In the genomic region with DNA sequence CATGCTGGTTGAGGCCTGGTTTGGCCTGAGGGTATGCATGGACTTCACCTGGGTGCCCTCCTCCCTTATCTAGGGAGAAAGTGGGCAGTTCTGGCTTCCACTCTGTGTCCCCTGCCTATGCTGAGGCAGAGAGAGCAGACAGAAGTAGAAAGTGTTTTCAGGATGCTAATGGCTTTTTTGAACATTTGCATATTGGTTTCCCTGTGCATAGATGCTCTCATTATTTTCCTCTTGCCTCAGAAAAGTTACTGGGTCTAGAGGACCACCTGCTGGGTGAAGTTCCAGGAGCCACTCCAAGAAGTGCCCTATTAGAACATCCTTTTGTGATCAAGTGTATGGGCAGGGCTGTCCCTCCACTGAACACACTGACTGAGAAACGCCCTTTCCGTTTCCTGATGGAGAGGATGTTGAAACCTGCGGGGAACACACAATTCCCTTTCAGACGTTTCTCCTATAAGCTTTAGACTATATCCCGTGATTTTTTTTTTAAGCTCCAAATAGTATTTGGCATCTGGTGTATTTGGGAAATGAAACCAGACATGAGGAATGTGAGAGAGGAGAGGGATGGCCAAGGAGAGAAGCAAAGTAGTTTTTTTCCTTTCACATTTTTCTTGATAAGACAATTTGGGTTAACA, we compare ENCODE assay signal across 1 cellular context.
TF ChIP-seq lines count a peak whose summit lies in the region.

No MANE protein-coding gene starts in this region.

TF ChIP-seq in HEK293, 187 proteins besides CTCF, POLR2A, EP300 and RAD21 (continued from another document):
- TF ChIP-seq ZNF677 (tag by site-specific recombination; IDR thresholded peaks at IDR 0.05) (no peak), TCF7L2 (IDR thresholded peaks at IDR 0.05; ENCODE audit: borderline replicate concordance, low read depth, low read length) (no peak), ZFP41 (tag by site-specific recombination; IDR thresholded peaks at IDR 0.05; ENCODE audit: borderline replicate concordance) (no peak), ZBTB1 (tag by site-specific recombination; IDR thresholded peaks at IDR 0.05) (no peak), ZNF610 (tag by site-specific recombination; IDR thresholded peaks at IDR 0.05; ENCODE audit: borderline replicate concordance) (no peak), ZNF274 (IDR thresholded peaks at IDR 0.05; ENCODE audit: low read length) (no peak), ZNF274 (tag by site-specific recombination; IDR thresholded peaks at IDR 0.05; ENCODE audit: borderline replicate concordance) (no peak), ZNF514 (tag by site-specific recombination; IDR thresholded peaks at IDR 0.05) (no peak)
- TF ChIP-seq, protein P1, sequence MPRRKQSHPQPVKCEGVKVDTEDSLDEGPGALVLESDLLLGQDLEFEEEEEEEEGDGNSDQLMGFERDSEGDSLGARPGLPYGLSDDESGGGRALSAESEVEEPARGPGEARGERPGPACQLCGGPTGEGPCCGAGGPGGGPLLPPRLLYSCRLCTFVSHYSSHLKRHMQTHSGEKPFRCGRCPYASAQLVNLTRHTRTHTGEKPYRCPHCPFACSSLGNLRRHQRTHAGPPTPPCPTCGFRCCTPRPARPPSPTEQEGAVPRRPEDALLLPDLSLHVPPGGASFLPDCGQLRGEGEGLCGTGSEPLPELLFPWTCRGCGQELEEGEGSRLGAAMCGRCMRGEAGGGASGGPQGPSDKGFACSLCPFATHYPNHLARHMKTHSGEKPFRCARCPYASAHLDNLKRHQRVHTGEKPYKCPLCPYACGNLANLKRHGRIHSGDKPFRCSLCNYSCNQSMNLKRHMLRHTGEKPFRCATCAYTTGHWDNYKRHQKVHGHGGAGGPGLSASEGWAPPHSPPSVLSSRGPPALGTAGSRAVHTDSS (tag by site-specific recombination; IDR thresholded peaks at IDR 0.05): no peak
- TF ChIP-seq, protein P2, sequence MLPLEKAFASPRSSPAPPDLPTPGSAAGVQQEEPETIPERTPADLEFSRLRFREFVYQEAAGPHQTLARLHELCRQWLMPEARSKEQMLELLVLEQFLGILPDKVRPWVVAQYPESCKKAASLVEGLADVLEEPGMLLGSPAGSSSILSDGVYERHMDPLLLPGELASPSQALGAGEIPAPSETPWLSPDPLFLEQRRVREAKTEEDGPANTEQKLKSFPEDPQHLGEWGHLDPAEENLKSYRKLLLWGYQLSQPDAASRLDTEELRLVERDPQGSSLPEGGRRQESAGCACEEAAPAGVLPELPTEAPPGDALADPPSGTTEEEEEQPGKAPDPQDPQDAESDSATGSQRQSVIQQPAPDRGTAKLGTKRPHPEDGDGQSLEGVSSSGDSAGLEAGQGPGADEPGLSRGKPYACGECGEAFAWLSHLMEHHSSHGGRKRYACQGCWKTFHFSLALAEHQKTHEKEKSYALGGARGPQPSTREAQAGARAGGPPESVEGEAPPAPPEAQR (tag by site-specific recombination; IDR thresholded peaks at IDR 0.05): no peak
- TF ChIP-seq, protein P3, sequence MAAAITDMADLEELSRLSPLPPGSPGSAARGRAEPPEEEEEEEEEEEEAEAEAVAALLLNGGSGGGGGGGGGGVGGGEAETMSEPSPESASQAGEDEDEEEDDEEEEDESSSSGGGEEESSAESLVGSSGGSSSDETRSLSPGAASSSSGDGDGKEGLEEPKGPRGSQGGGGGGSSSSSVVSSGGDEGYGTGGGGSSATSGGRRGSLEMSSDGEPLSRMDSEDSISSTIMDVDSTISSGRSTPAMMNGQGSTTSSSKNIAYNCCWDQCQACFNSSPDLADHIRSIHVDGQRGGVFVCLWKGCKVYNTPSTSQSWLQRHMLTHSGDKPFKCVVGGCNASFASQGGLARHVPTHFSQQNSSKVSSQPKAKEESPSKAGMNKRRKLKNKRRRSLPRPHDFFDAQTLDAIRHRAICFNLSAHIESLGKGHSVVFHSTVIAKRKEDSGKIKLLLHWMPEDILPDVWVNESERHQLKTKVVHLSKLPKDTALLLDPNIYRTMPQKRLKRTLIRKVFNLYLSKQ (tag by site-specific recombination; IDR thresholded peaks at IDR 0.05; ENCODE audit: borderline replicate concordance): no peak
